Comparison of ENCODE assay signal across 10 cellular contexts in genomic region chr17:29084476-29085148, GRCh38. TPM values are rescaled to one million over a fixed set of nuclear protein-coding genes. Genes with fewer than 3 reads are reported as not detected.
DNase-seq lines count a peak whose midpoint lies in the region; TF ChIP-seq lines count a peak whose summit lies in the region.
"Had no signal": no experiment of that assay in that cellular context is flagged by ENCODE, and none has a peak within 500 bp of the region (broad histone marks: within the 10 kb centered on the region; RNA-seq: fewer than 3 reads in every experiment).

No MANE protein-coding gene starts in this region.

- WGBS in thyroid gland, 2 donors, result 82% methylated on average over 22 of the region's 22 CpGs

- intact Hi-C loops in thyroid gland (cut with DNase I), result no loop called here

- H3K4me3 ChIP-seq in foreskin fibroblast (ENCODE audit: low read depth in 1 of 2, low read length in 2 of 2) (no peak overlapping the region), thyroid gland (replicated peaks in 1 of 3) (no peak overlapping the region)

- H3K36me3 ChIP-seq in thyroid gland, result peaks cover 31 to 43% of the 10 kb centered on the region in 2 donors

- no peaks in the 10 kb centered on the region for H3K4me1 ChIP-seq in thyroid gland

- TF ChIP-seq POLR2A in thyroid gland (IDR thresholded peaks at IDR 0.05), result no peak

- peak; percentile 62 for DNase-seq in DMS53 (lab: John Stamatoyannopoulos, UW)
- DNase-seq in DMS53 treated with DMSO at 0.1 percent for 48 hours (lab: John Stamatoyannopoulos, UW; ENCODE audit: unreplicated experiment), result no peak
- DNase-seq in NCI-H69 (lab: John Stamatoyannopoulos, UW), result peak; percentile 99
- DNase-seq in foreskin fibroblast, result peak; percentile 17 to 74
- DNase-seq in thyroid gland, result peak; percentile 15 to 30
- no peak for DNase-seq in ecto neural progenitor cell (ENCODE audit: low spot score)
- DNase-seq in activated T-cell treated with anti-CD3 and anti-CD28 coated beads for 4 hours, result no peak
- no peak for DNase-seq in activated CD8-positive, alpha-beta memory T cell treated with anti-CD3 and anti-CD28 coated beads for 24 hours
- DNase-seq: activated naive CD4-positive, alpha-beta T cell had no signal

- TF ChIP-seq CTCF in foreskin fibroblast (IDR thresholded peaks at IDR 0.05; ENCODE audit: low read depth, low read length) (no peak), thyroid gland (IDR thresholded peaks at IDR 0.05) (no peak)

- no peak overlapping the region for H3K27ac ChIP-seq in thyroid gland
- H3K27ac ChIP-seq: 22Rv1 had no signal

- no peaks in the 10 kb centered on the region for H3K27me3 ChIP-seq in thyroid gland

- no peaks in the 10 kb centered on the region for H3K9me3 ChIP-seq in thyroid gland

RNA-seq across cellular contexts. Expression of gene PIPOX, which starts 41.7 kb away (rescaled TPM):
- 1 to 10 TPM in 1 of 4 donors, under 1 TPM in 2, not detected in 1; 0.58 to 1.7 (median 0.93) TPM for total RNA-seq in thyroid gland

Comparison
In these comparisons a context has a peak if more than half of its experiments do, and no peak if none do; other contexts are left out.
1. DNase-seq: peak in DMS53 (single experiment), NCI-H69 (single experiment), foreskin fibroblast (2 of 2) and thyroid gland (2 of 2); none in DMS53 treated with DMSO at 0.1 percent for 48 hours (single experiment), ecto neural progenitor cell (single experiment), activated T-cell treated with anti-CD3 and anti-CD28 coated beads for 4 hours (single experiment) and activated CD8-positive, alpha-beta memory T cell treated with anti-CD3 and anti-CD28 coated beads for 24 hours (single experiment).